9 cellular contexts compared by ENCODE assay signal in the genomic region with DNA sequence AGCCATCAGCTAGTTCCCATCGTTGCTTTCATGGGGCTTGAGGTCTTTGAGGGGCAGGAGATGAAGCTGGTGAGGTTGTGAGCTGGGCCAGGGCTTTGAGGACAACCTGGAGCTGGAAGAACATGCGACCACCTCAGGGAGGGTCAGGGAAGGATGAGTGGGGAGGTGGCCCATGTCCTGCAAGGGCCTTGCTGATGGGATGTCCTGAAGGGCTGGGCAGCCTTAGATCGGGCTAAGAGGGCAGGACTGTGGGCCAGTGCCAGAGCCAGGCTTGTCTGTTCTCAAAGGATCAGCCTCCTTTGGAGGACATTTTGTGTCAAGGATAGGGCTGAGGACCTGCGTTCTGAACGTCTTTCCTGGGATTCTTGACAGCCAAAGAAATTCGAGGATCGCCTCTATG. TPM values are rescaled to one million over a fixed set of nuclear protein-coding genes. Genes with fewer than 3 reads are reported as not detected.
DNase-seq lines count a peak whose midpoint lies in the region; ATAC-seq and TF ChIP-seq lines count a peak whose summit lies in the region.
"Had no signal": no experiment of that assay in that cellular context is flagged by ENCODE, and none has a peak within 500 bp of the region (broad histone marks: within the 10 kb centered on the region; RNA-seq: fewer than 3 reads in every experiment).

No MANE protein-coding gene starts in this region.

- H3K9me3 Mint-ChIP-seq in activated naive CD4-positive, alpha-beta T cell treated with anti-CD3 and anti-CD28 coated beads, Interleukin-2, amount 50 U/mL, for 24 hours: no peaks in the 10 kb centered on the region
- H3K9me3 Mint-ChIP-seq in naive B cell (no peaks in the 10 kb centered on the region), type B pancreatic cell (no peaks in the 10 kb centered on the region)

- H3K9me3 ChIP-seq in effector memory CD4-positive, alpha-beta T cell (ENCODE audit: control insufficient read depth, low read length): no peaks in the 10 kb centered on the region

- peaks cover 26% of the 10 kb centered on the region for H3K4me1 Mint-ChIP-seq in activated naive CD4-positive, alpha-beta T cell treated with anti-CD3 and anti-CD28 coated beads, Interleukin-2, amount 50 U/mL, for 24 hours
- H3K4me1 Mint-ChIP-seq in naive B cell: peaks cover 15 to 19% (median 18%) of the 10 kb centered on the region in 3 donors
- H3K4me1 Mint-ChIP-seq in type B pancreatic cell (ENCODE audit: unreplicated experiment): peaks cover 5% of the 10 kb centered on the region

- H3K4me3 Mint-ChIP-seq in activated naive CD4-positive, alpha-beta T cell treated with anti-CD3 and anti-CD28 coated beads, Interleukin-2, amount 50 U/mL, for 24 hours: peak overlapping the region; percentile 73
- H3K4me3 Mint-ChIP-seq in naive B cell: peak overlapping the region; percentile 77 to 94 (median 91)
- H3K4me3 Mint-ChIP-seq in type B pancreatic cell: no peak overlapping the region

- H3K27ac ChIP-seq in effector memory CD4-positive, alpha-beta T cell (ENCODE audit: insufficient read depth, low read length, poor library complexity, severe bottlenecking): peak overlapping the region; percentile 68
- H3K27ac ChIP-seq: C4-2B had no signal

- H3K36me3 Mint-ChIP-seq in activated naive CD4-positive, alpha-beta T cell treated with anti-CD3 and anti-CD28 coated beads, Interleukin-2, amount 50 U/mL, for 24 hours: peaks cover 1% of the 10 kb centered on the region
- H3K36me3 Mint-ChIP-seq in naive B cell: peaks cover 0 to under 1% of the 10 kb centered on the region in 2 donors
- peaks cover 20% of the 10 kb centered on the region for H3K36me3 Mint-ChIP-seq in type B pancreatic cell

- H3K4me3 ChIP-seq in effector memory CD4-positive, alpha-beta T cell (ENCODE audit: insufficient read depth, low read depth, low read length, poor library complexity, severe bottlenecking): no peak overlapping the region

- H3K36me3 ChIP-seq in effector memory CD4-positive, alpha-beta T cell (ENCODE audit: control insufficient read depth, insufficient read depth, low read length): peaks cover 17% of the 10 kb centered on the region

- no peaks in the 10 kb centered on the region for H3K27me3 Mint-ChIP-seq in activated naive CD4-positive, alpha-beta T cell treated with anti-CD3 and anti-CD28 coated beads, Interleukin-2, amount 50 U/mL, for 24 hours
- peaks cover 0 to 12% (median 0%) of the 10 kb centered on the region in 3 donors for H3K27me3 Mint-ChIP-seq in naive B cell
- H3K27me3 Mint-ChIP-seq in type B pancreatic cell: no peaks in the 10 kb centered on the region

- H3K27me3 ChIP-seq in effector memory CD4-positive, alpha-beta T cell (replicated peaks; ENCODE audit: control insufficient read depth, insufficient read depth, low read length, poor library complexity, severe bottlenecking): no peaks in the 10 kb centered on the region

- no peak for ATAC-seq in naive B cell (ENCODE audit: low read depth in 2 of 2)
- no peak for ATAC-seq in HG02678 (IDR thresholded peaks at IDR 0.05; ENCODE audit: unreplicated experiment)

- peaks cover 11% of the 10 kb centered on the region for H3K4me1 ChIP-seq in effector memory CD4-positive, alpha-beta T cell (ENCODE audit: control insufficient read depth, insufficient read depth, low read length, poor library complexity, severe bottlenecking)

- peak overlapping the region; percentile 69 for H3K27ac Mint-ChIP-seq in activated naive CD4-positive, alpha-beta T cell treated with anti-CD3 and anti-CD28 coated beads, Interleukin-2, amount 50 U/mL, for 24 hours
- H3K27ac Mint-ChIP-seq in naive B cell (peak overlapping the region in 2 of 6 donors; percentile 42 to 88), type B pancreatic cell (peak overlapping the region; percentile 83)

- no peak for TF ChIP-seq CTCF in type B pancreatic cell (conservative IDR thresholded peaks at IDR 0.05)

- DNase-seq in activated naive CD4-positive, alpha-beta T cell treated with anti-CD3 and anti-CD28 coated beads, Interleukin-2, amount 50 U/mL, for 16 hours: no peak
- no peak for DNase-seq in effector memory CD4-positive, alpha-beta T cell
- DNase-seq in naive B cell (no peak), type B pancreatic cell (ENCODE audit: extremely low spot score, unreplicated experiment) (no peak), foreskin melanocyte (no peak), AG08396 (ENCODE audit: low spot score) (no peak)

RNA-seq across cellular contexts. Expression of gene CYTH2, which starts 10.5 kb away (rescaled TPM):
- polyA plus RNA-seq in naive B cell (ENCODE audit: low read depth in 6 of 6): 10 to 100 TPM in 5 of 6 donors, 1 to 10 TPM in 1; 10.0 to 29.9 (median 20.3) TPM
- 115 and 139 TPM in 2 replicates for total RNA-seq in type B pancreatic cell (ENCODE audit: low replicate concordance)

RNA-seq across cellular contexts. Expression of gene KCNJ14, which starts 24.3 kb away (rescaled TPM):
- polyA plus RNA-seq in naive B cell (ENCODE audit: low read depth in 6 of 6): under 1 TPM in 5 of 6 donors, not detected in 1; 0.12 to 0.72 (median 0.24) TPM
- total RNA-seq in type B pancreatic cell (ENCODE audit: low replicate concordance): 1.8 TPM in 2 replicates

RNA-seq across cellular contexts. Expression of gene LMTK3, which starts 31.9 kb away (rescaled TPM):
- polyA plus RNA-seq in naive B cell (ENCODE audit: low read depth in 6 of 6): not detected
- 12.2 and 21.6 TPM in 2 replicates for total RNA-seq in type B pancreatic cell (ENCODE audit: low replicate concordance)

RNA-seq across cellular contexts. Expression of gene GRWD1, which starts 33.9 kb away (rescaled TPM):
- polyA plus RNA-seq in naive B cell (ENCODE audit: low read depth in 6 of 6): 10 to 100 TPM; 27.8 to 44.8 (median 37.1) TPM
- total RNA-seq in type B pancreatic cell (ENCODE audit: low replicate concordance): 37.2 and 44.0 TPM in 2 replicates
